ENCODE assay signal across 2 cellular contexts in the genomic region with DNA sequence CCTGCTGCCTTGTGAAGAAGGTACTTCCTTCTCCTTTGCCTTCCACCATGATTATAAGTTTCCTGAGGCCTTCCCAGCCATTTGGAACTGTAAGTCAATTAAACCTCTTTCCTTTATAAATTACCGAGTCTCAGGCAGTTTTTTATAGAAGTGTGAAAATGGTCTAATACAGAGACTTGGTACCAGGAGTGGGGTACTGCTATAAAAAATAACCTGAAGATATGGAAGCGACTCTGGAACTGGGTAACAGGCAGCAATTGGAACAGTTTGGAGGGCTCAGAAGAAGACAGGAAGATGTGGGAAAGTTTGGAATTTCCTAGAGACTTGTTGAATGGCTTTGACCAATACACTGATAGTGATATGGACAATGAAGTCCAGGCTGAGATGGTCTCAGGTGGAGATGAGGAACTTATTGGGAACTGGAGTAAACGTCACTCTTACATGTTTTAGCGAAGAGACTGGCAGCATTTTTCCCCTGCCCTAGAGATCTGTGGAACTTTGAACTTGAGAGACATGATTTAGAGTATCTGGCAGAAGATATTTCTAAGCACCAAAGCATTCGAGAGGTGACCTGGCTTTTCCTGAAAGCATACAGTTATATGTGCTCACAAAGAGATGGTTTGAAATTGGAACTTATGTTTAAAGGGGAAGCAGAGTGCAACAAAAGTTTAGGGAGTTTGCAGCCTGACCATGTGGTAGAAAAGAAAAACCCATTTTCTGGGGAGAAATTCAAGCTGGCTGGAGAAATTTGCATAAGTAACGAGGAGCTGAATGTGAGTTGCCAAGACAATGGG. TPM values are rescaled to one million over a fixed set of nuclear protein-coding genes. Genes with fewer than 3 reads are reported as not detected.
"Had no signal": no experiment of that assay in that cellular context is flagged by ENCODE, and none has a peak within 500 bp of the region (broad histone marks: within the 10 kb centered on the region; RNA-seq: fewer than 3 reads in every experiment).

No MANE protein-coding gene starts in this region.

RNA-seq across cellular contexts. Expression of a gene that starts 50.6 kb away (rescaled TPM):
- total RNA-seq: lung microvascular endothelial cell, myocyte had no signal
